In genomic region chr1:39427912-39428311, GRCh38 we compare ENCODE assay signal across 21 cellular contexts.
DNase-seq lines count a peak whose midpoint lies in the region; ATAC-seq and TF ChIP-seq lines count a peak whose summit lies in the region.
"Had no signal": no experiment of that assay in that cellular context is flagged by ENCODE, and none has a peak within 500 bp of the region (broad histone marks: within the 10 kb centered on the region; RNA-seq: fewer than 3 reads in every experiment).

No MANE protein-coding gene starts in this region.

- POLR2A ChIA-PET in Panc1 (lab: Charles Lee): no interaction called here

- intact Hi-C loops in left cardiac atrium (cut with DNase I) (loop anchor here in 1 of 2 donors (5.0 kb wide), 1 partner anchor 236 kb away; no protein-coding TSS in a partner anchor), Panc1 (cut with micrococcal nuclease; ENCODE audit: unreplicated experiment) (no loop called here)

- H3K9me3 ChIP-seq in right atrium auricular region: no peaks in the 10 kb centered on the region
- H3K9me3 ChIP-seq in Panc1 (ENCODE audit: control insufficient read depth, insufficient read depth, low read depth, low read length): no peaks in the 10 kb centered on the region
- no peaks in the 10 kb centered on the region for H3K9me3 ChIP-seq in thoracic aorta
- H3K9me3 ChIP-seq: A549, BE2C, SJSA1 had no signal

- peaks cover 0 to 52% of the 10 kb centered on the region in 2 donors for H3K4me1 ChIP-seq in right atrium auricular region
- H3K4me1 ChIP-seq in Panc1 (ENCODE audit: control insufficient read depth, insufficient read depth, low read length): no peaks in the 10 kb centered on the region
- peaks cover 3 to 48% of the 10 kb centered on the region in 2 donors for H3K4me1 ChIP-seq in thoracic aorta (ENCODE audit: control insufficient read depth in 1 of 2, low read depth in 2 of 2)
- H3K4me1 ChIP-seq: A549, BE2C had no signal

- BruUV-seq in Panc1 (replicated peaks; lab: Mats Ljungman, UMichigan): TSS peak; percentile 2

- H3K27me3 ChIP-seq in right atrium auricular region (no peaks in the 10 kb centered on the region), Panc1 (ENCODE audit: control insufficient read depth, insufficient read depth, low read length) (no peaks in the 10 kb centered on the region), thoracic aorta (replicated peaks; ENCODE audit: insufficient read depth) (no peaks in the 10 kb centered on the region)
- H3K27me3 ChIP-seq: BE2C, SJSA1 had no signal

- ATAC-seq in left cardiac atrium (no peak), Panc1 (no peak), thoracic aorta (ENCODE audit: insufficient number of reproducible peaks, low FRiP score, low read depth) (no peak)
- ATAC-seq: A549 had no signal

- CTCF ChIA-PET in Panc1 (lab: Charles Lee): no interaction called here

- TF ChIP-seq CTCF in right atrium auricular region (IDR thresholded peaks at IDR 0.05): no peak
- TF ChIP-seq CTCF in Panc1 (IDR thresholded peaks at IDR 0.05): no peak
- TF ChIP-seq CTCF in thoracic aorta (IDR thresholded peaks at IDR 0.05): no peak

- peak overlapping the region; percentile 36 to 67 for H3K27ac ChIP-seq in right atrium auricular region
- no peak overlapping the region for H3K27ac ChIP-seq in Panc1 (ENCODE audit: low read length)
- H3K27ac ChIP-seq in thoracic aorta: peak overlapping the region; percentile 9 to 36
- H3K27ac ChIP-seq: A549, SJSA1 had no signal

- in situ Hi-C loops in Panc1 (cut with HindIII; ENCODE audit: low pct_unique_long_range_greater_than_20kb, low sequenced_read_pairs): no loop called here

- no peak overlapping the region for H3K4me3 ChIP-seq in right atrium auricular region
- no peak overlapping the region for H3K4me3 ChIP-seq in Panc1 (ENCODE audit: low read depth in 2 of 2, low read length in 2 of 2)
- H3K4me3 ChIP-seq in thoracic aorta: no peak overlapping the region
- H3K4me3 ChIP-seq: A549, SJSA1 had no signal

- peaks cover 67% of the 10 kb centered on the region for H3K36me3 ChIP-seq in right atrium auricular region
- H3K36me3 ChIP-seq in Panc1 (ENCODE audit: control insufficient read depth, insufficient read depth, low read length): peaks cover 78% of the 10 kb centered on the region
- H3K36me3 ChIP-seq in thoracic aorta: peaks cover 26% of the 10 kb centered on the region

- no peak for DNase-seq in right atrium auricular region (ENCODE audit: low spot score)
- DNase-seq in left cardiac atrium: no peak
- no peak for DNase-seq in Panc1 (ENCODE audit: low read depth, low spot score)
- peak; percentile 32 for DNase-seq in fibroblast of gingiva (ENCODE audit: low read depth)
- no peak for DNase-seq in thoracic aorta (ENCODE audit: low spot score)
- DNase-seq in COR-L47 (lab: John Stamatoyannopoulos, UW): no peak
- no peak for DNase-seq in dedifferentiated amniotic fluid mesenchymal stem cell (ENCODE audit: extremely low spot score)
- DNase-seq in stimulated activated CD4-positive, alpha-beta T cell treated with anti-CD3 and anti-CD28 coated beads, Interleukin-1b, Interleukin-23, amount 100 ng/mL, for 48 hours: no peak
- DNase-seq: BE2C, DMS 273 treated with DMSO at 0.1 percent for 48 hours, DMS79 treated with DMSO at 0.1 percent for 48 hours, H9, KBM-7, NCI-H1105, NCI-H146, NCI-H2029, NCI-H2227 treated with DMSO at 0.1 percent for 48 hours, NCI-H510A, NCI-H748 treated with DMSO at 0.1 percent for 48 hours had no signal
